In genomic region chr15:77420610-77421369, GRCh38 we compare ENCODE assay signal across 8 cellular contexts. TPM values are rescaled to one million over a fixed set of nuclear protein-coding genes. Genes with fewer than 3 reads are reported as not detected.
DNase-seq lines count a peak whose midpoint lies in the region; ATAC-seq and TF ChIP-seq lines count a peak whose summit lies in the region.

Gene HMG20A, plus strand, starts transcription at chr15:77420888. Its CDS starts 37,520 bp downstream, at chr15:77458408.

- H3K4me2 ChIP-seq in PC-9, result peak within 1 kb of the TSS; percentile 90

- POLR2A ChIA-PET in PC-9 (lab: Charles Lee; ENCODE audit: unreplicated experiment), result no interaction called here

- H3K79me2 ChIP-seq in PC-9 (ENCODE audit: low read depth), result peaks cover 72% of the 10 kb centered on the region

- peak within 1 kb of the TSS; percentile 93 for H3K9ac ChIP-seq in HUES64 (ENCODE audit: low read depth, low read length)
- H3K9ac ChIP-seq in muscle layer of colon (ENCODE audit: low read length), result peak within 1 kb of the TSS; percentile 86

- in situ Hi-C loops in Caki2 (cut with HindIII; ENCODE audit: low pct_unique_long_range_greater_than_20kb, low sequenced_read_pairs), result no loop called here

- H3K4me3 ChIP-seq in HUES64 (ENCODE audit: low read length) (peak within 1 kb of the TSS; percentile 94), PC-9 (peak within 1 kb of the TSS; percentile 92), esophagus (ENCODE audit: low read depth in 1 of 2, low read length in 2 of 2) (peak within 1 kb of the TSS; percentile 88 to 99), muscle layer of colon (ENCODE audit: low read depth in 1 of 2, low read length in 2 of 2) (peak within 1 kb of the TSS; percentile 61 to 89)

- H3K27ac ChIP-seq in HUES64 (ENCODE audit: low read depth, low read length) (peak within 1 kb of the TSS; percentile 92), PC-9 (peak within 1 kb of the TSS; percentile 65), esophagus (ENCODE audit: low read depth in 2 of 2, low read length in 1 of 2) (peak within 1 kb of the TSS; percentile 94 to 96), muscle layer of colon (ENCODE audit: low read depth, low read length) (peak within 1 kb of the TSS; percentile 77)

- CTCF ChIA-PET in PC-9 (lab: Charles Lee), result interaction anchor here (0.6 kb wide), 1 partner anchor 328 kb away, joined by 14 read pairs; no protein-coding TSS in a partner anchor

- ATAC-seq in GM21423 (IDR thresholded peaks at IDR 0.05; ENCODE audit: unreplicated experiment), result peak; percentile 30

- under 1% methylated on average over 24 of the region's 25 CpGs for WGBS in HUES64
- WGBS in esophagus, 2 donors, result 0 to 1% methylated on average over 24 to 25 of the region's 25 CpGs

- H3K36me3 ChIP-seq in HUES64 (ENCODE audit: insufficient read depth, low read length) (no peaks in the 10 kb centered on the region), PC-9 (ENCODE audit: low read depth) (no peaks in the 10 kb centered on the region; the same call in 1 of the 2 replicates), esophagus (ENCODE audit: control insufficient read depth in 2 of 2, insufficient read depth in 2 of 2, low read length in 1 of 2) (no peaks in the 10 kb centered on the region), muscle layer of colon (ENCODE audit: insufficient read depth, low read length) (no peaks in the 10 kb centered on the region)

- DNase-seq in Caki2 (ENCODE audit: low read depth) (peak; percentile 96), PC-9 (peak; percentile 52 to 69)
- peak; percentile 66 for DNase-seq in activated T-cell treated with anti-CD3 and anti-CD28 coated beads, Interleukin-2, amount 50 U/mL, for 1 hour
- DNase-seq in stimulated activated CD8-positive, alpha-beta memory T cell treated with anti-CD3 and anti-CD28 coated beads, Interleukin-7, amount 100 ng/mL, for 48 hours (ENCODE audit: extremely low read depth in 1 of 2, low read depth in 1 of 2), result peak; percentile 30 to 44

- no peaks in the 10 kb centered on the region for H3K9me2 ChIP-seq in PC-9 (ENCODE audit: insufficient read depth)

- TF ChIP-seq CTCF in PC-9 (conservative IDR thresholded peaks at IDR 0.05), result no peak

- intact Hi-C loops in PC-9 (cut with micrococcal nuclease; ENCODE audit: unreplicated experiment), result loop anchor here (5.0 kb wide), 1 partner anchor 122 kb away; no protein-coding TSS in a partner anchor

- peak within 1 kb of the TSS; percentile 79 for H2AFZ ChIP-seq in PC-9

- no peaks in the 10 kb centered on the region for H3F3A ChIP-seq in PC-9 (ENCODE audit: insufficient read depth, low read depth)

- H3K27me3 ChIP-seq in HUES64 (ENCODE audit: insufficient read depth, low read length), result peaks cover 8% of the 10 kb centered on the region
- H3K27me3 ChIP-seq in PC-9 (ENCODE audit: insufficient read depth, low read depth), result no peaks in the 10 kb centered on the region
- H3K27me3 ChIP-seq in esophagus (ENCODE audit: control insufficient read depth in 1 of 2, insufficient read depth in 2 of 2, low read length in 2 of 2), result no peaks in the 10 kb centered on the region
- no peaks in the 10 kb centered on the region for H3K27me3 ChIP-seq in muscle layer of colon (ENCODE audit: control insufficient read depth in 1 of 2, insufficient read depth in 2 of 2, low read length in 2 of 2)

- peaks cover 22% of the 10 kb centered on the region for H4K20me1 ChIP-seq in PC-9 (ENCODE audit: insufficient read depth)

- TSS peak; percentile 62 for BruUV-seq in PC-9 (replicated peaks; lab: Mats Ljungman, UMichigan)

- peaks cover 42% of the 10 kb centered on the region for H3K4me1 ChIP-seq in HUES64 (ENCODE audit: insufficient read depth, low read length)
- H3K4me1 ChIP-seq in PC-9 (replicated peaks; ENCODE audit: insufficient read depth), result peaks cover 39% of the 10 kb centered on the region
- H3K4me1 ChIP-seq in esophagus (ENCODE audit: control insufficient read depth in 2 of 2, insufficient read depth in 2 of 2, low read length in 1 of 2), result no peaks in the 10 kb centered on the region
- peaks cover 29% of the 10 kb centered on the region for H3K4me1 ChIP-seq in muscle layer of colon (ENCODE audit: insufficient read depth, low read length)

- H3K9me3 ChIP-seq in HUES64 (ENCODE audit: insufficient read depth, low read depth, low read length), result no peaks in the 10 kb centered on the region
- no peaks in the 10 kb centered on the region for H3K9me3 ChIP-seq in PC-9 (ENCODE audit: insufficient read depth, low read depth)
- H3K9me3 ChIP-seq in esophagus (ENCODE audit: control insufficient read depth in 2 of 2, insufficient read depth in 1 of 2, low read depth in 1 of 2, low read length in 1 of 2), result no peaks in the 10 kb centered on the region
- no peaks in the 10 kb centered on the region for H3K9me3 ChIP-seq in muscle layer of colon (ENCODE audit: low read length)

RNA-seq across cellular contexts. Expression of gene HMG20A, which starts in this region (rescaled TPM):
- 3.3 and 9.1 TPM in 2 replicates for total RNA-seq in Caki2 (2014; rRNA removed; shearing (Covaris generic); ENCODE audit: low replicate concordance)
- polyA plus RNA-seq in HUES64 (2013, experiment 1 of 2), result 35.3 TPM
- 40.3 TPM for polyA plus RNA-seq in HUES64 (2013, experiment 2 of 2)
- total RNA-seq in PC-9 (2021), result 33.4 and 34.2 TPM in 2 replicates
- 1 to 10 TPM; 6.5 to 7.0 TPM for polyA plus RNA-seq in esophagus

Comparison
In these comparisons a context has a peak if more than half of its experiments do, and no peak if none do; other contexts are left out.
1. Peak in every context shown above with its lines: DNase-seq, ATAC-seq, H3K4me3 ChIP-seq and H3K27ac ChIP-seq.
2. DNase-seq: peak in every context shown above with its lines; median percentile 96 in Caki2; 66 in activated T-cell treated with anti-CD3 and anti-CD28 coated beads, Interleukin-2, amount 50 U/mL, for 1 hour; 60 in PC-9; 37 in stimulated activated CD8-positive, alpha-beta memory T cell treated with anti-CD3 and anti-CD28 coated beads, Interleukin-7, amount 100 ng/mL, for 48 hours.